8 cellular contexts compared by ENCODE assay signal in the genomic region with DNA sequence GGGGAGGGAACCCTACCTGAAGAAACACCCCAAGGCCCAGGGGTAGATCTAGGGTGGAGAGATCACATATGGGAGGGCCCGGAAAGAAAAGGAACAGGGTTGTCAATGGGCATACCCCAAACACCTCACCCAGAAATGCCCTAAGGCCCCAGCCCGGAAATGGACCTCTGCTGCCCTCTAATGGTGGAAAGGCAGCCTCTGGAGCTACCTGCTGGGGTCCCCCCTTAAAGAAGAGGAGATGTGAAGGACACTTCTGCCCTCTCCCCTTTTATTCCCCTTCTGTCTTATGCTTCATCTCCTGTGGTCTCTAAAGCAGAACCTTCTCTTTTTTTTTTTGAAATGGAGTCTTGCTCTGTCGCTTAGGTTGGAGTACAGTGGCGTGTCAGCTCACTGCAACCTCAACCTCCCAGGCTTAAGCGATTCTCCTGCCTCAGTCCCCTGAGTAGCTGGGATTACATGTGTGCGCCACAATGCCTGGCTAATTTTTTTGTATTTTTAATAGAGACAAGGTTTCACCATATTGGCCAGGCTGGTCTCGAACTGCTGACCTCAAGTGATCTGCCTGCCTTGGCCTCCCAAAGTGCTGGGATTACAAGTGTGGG. TPM values are rescaled to one million over a fixed set of nuclear protein-coding genes. Genes with fewer than 3 reads are reported as not detected.
DNase-seq lines count a peak whose midpoint lies in the region; ATAC-seq and TF ChIP-seq lines count a peak whose summit lies in the region.

No MANE protein-coding gene starts in this region.

- no peaks in the 10 kb centered on the region for H3K9me3 ChIP-seq in thymus (ENCODE audit: control insufficient read depth)

- no peaks in the 10 kb centered on the region for H3K9me3 Mint-ChIP-seq in activated T-cell treated with anti-CD3 and anti-CD28 coated beads, Interleukin-2, amount 50 U/mL, for 72 hours

- H3K27ac Mint-ChIP-seq in activated T-cell treated with anti-CD3 and anti-CD28 coated beads, Interleukin-2, amount 50 U/mL, for 72 hours = no peak overlapping the region

- H3K4me1 ChIP-seq in thymus (ENCODE audit: control insufficient read depth, insufficient read depth, low read length) = peaks cover 42% of the 10 kb centered on the region

- H3K27me3 Mint-ChIP-seq in activated T-cell treated with anti-CD3 and anti-CD28 coated beads, Interleukin-2, amount 50 U/mL, for 72 hours (ENCODE audit: low read depth) = no peaks in the 10 kb centered on the region

- H3K27ac ChIP-seq in thymus (ENCODE audit: low read depth) = peak overlapping the region; percentile 25

- no peaks in the 10 kb centered on the region for H3K36me3 Mint-ChIP-seq in activated T-cell treated with anti-CD3 and anti-CD28 coated beads, Interleukin-2, amount 50 U/mL, for 72 hours (ENCODE audit: insufficient read depth in 2 of 2)

- 67% methylated on average over 7 of the region's 7 CpGs for WGBS in thymus

- peak; percentile 85 for DNase-seq in CD1c-positive myeloid dendritic cell (ENCODE audit: extremely low spot score)
- peak; percentile 66 for DNase-seq in HEK293T (ENCODE audit: extremely low spot score)
- DNase-seq in OCI-M1 (lab: John Stamatoyannopoulos, UW) = peak; percentile 89
- DNase-seq in activated T-cell treated with anti-CD3 and anti-CD28 coated beads, Interleukin-2, amount 50 U/mL, for 72 hours = peak; percentile 88 to 90
- DNase-seq in fibroblast of pulmonary artery (ENCODE audit: low read depth) = peak; percentile 67
- DNase-seq in nucleus accumbens (lab: John Stamatoyannopoulos, UW) = peak in 47 of 56 donors; percentile 10 to 84 (median 54)

- H3K4me3 ChIP-seq in fibroblast of pulmonary artery (replicated peaks; ENCODE audit: low read depth, low read length) (no peak overlapping the region), thymus (ENCODE audit: low read length) (peak overlapping the region; percentile 11)

- CTCF ChIA-PET in HEK293T (lab: Yijun Ruan, JAX) = interaction anchor here (0.6 to 5.1 kb wide), 19 partner anchors 9 to 234 kb away, joined by 3 to 43 read pairs (median 4); no protein-coding TSS in a partner anchor

- peak; percentile 93 for TF ChIP-seq CTCF in fibroblast of pulmonary artery (IDR thresholded peaks at IDR 0.05; ENCODE audit: low read length, missing control alignments)

- H3K4me1 Mint-ChIP-seq in activated T-cell treated with anti-CD3 and anti-CD28 coated beads, Interleukin-2, amount 50 U/mL, for 72 hours (ENCODE audit: low read depth) = peaks cover 57% of the 10 kb centered on the region

- no peaks in the 10 kb centered on the region for H3K36me3 ChIP-seq in thymus (ENCODE audit: control insufficient read depth, insufficient read depth)

- H3K27me3 ChIP-seq in thymus (ENCODE audit: control insufficient read depth, insufficient read depth) = no peaks in the 10 kb centered on the region

- ATAC-seq in activated T-cell treated with anti-CD3 and anti-CD28 coated beads, Interleukin-2, amount 50 U/mL, for 72 hours (replicated peaks in 1 of 2) = peak; percentile 31 to 38
- no peak for ATAC-seq in GM19463 (IDR thresholded peaks at IDR 0.05; ENCODE audit: unreplicated experiment)

- POLR2A ChIA-PET in HEK293T (lab: Yijun Ruan, JAX) = interaction anchor here (1.0 kb wide), 1 partner anchor 152 kb away, joined by 3 read pairs; no protein-coding TSS in a partner anchor

- peak overlapping the region in 1 of 2 donors; percentile 9 for H3K4me3 Mint-ChIP-seq in activated T-cell treated with anti-CD3 and anti-CD28 coated beads, Interleukin-2, amount 50 U/mL, for 72 hours

TF ChIP-seq in HEK293T, 16 proteins besides CTCF, POLR2A, EP300 and RAD21:
- TF ChIP-seq BHLHE40 (IDR thresholded peaks at IDR 0.05; ENCODE audit: borderline replicate concordance) (no peak), PKNOX1 (IDR thresholded peaks at IDR 0.05) (no peak), ARNT (IDR thresholded peaks at IDR 0.05) (no peak), SUZ12 (IDR thresholded peaks at IDR 0.05) (no peak), L3MBTL2 (conservative IDR thresholded peaks at IDR 0.05) (no peak), SP1 (IDR thresholded peaks at IDR 0.05) (no peak), FOXK2 (IDR thresholded peaks at IDR 0.05) (no peak), TARDBP (IDR thresholded peaks at IDR 0.05) (no peak)

RNA-seq across cellular contexts. Expression of gene ARMC12, which starts 0.4 kb away (rescaled TPM):
- total RNA-seq in activated T-cell treated with anti-CD3 and anti-CD28 coated beads, Interleukin-2, amount 50 U/mL, for 72 hours = 1 to 10 TPM; 4.5 to 5.2 TPM
- 26.6 TPM for polyA plus RNA-seq in thymus

RNA-seq across cellular contexts. Expression of gene CLPSL2, which starts 40.0 kb away (rescaled TPM):
- total RNA-seq in activated T-cell treated with anti-CD3 and anti-CD28 coated beads, Interleukin-2, amount 50 U/mL, for 72 hours = not detected
- 0.09 TPM for polyA plus RNA-seq in thymus

RNA-seq across cellular contexts. Expression of gene CLPSL1, which starts 44.4 kb away (rescaled TPM):
- total RNA-seq in activated T-cell treated with anti-CD3 and anti-CD28 coated beads, Interleukin-2, amount 50 U/mL, for 72 hours = not detected
- polyA plus RNA-seq in thymus = 0.14 TPM

RNA-seq across cellular contexts. Expression of gene FKBP5, which starts 47.7 kb away (rescaled TPM):
- 100 to 1,000 TPM; 106 to 120 TPM for total RNA-seq in activated T-cell treated with anti-CD3 and anti-CD28 coated beads, Interleukin-2, amount 50 U/mL, for 72 hours
- 338 TPM for polyA plus RNA-seq in thymus
